ENCODE assay signal across 8 cellular contexts in genomic region chr1:39080884-39081265, GRCh38. TPM values are rescaled to one million over a fixed set of nuclear protein-coding genes. Genes with fewer than 3 reads are reported as not detected.
DNase-seq lines count a peak whose midpoint lies in the region; ATAC-seq and TF ChIP-seq lines count a peak whose summit lies in the region.

No MANE protein-coding gene starts in this region.

- no peaks in the 10 kb centered on the region for H3K36me3 Mint-ChIP-seq in activated CD4-positive, alpha-beta T cell treated with anti-CD3 and anti-CD28 coated beads, Interleukin-2, amount 10 ng/mL, durations not matched to agents 7 days and 5 days (ENCODE audit: low read depth)
- no peaks in the 10 kb centered on the region for H3K36me3 Mint-ChIP-seq in central memory CD8-positive, alpha-beta T cell (ENCODE audit: insufficient read depth)

- H3K4me3 ChIP-seq in lower lobe of right lung (peak overlapping the region; percentile 55), tibial nerve (peak overlapping the region; percentile 38 to 74 (median 44))

- POLR2A ChIA-PET in activated CD4-positive, alpha-beta T cell treated with anti-CD3 and anti-CD28 coated beads, Interleukin-2, amount 10 ng/mL, durations not matched to agents 7 days and 5 days (lab: Charles Lee) = no interaction called here

- no peak for TF ChIP-seq EP300 in tibial nerve (IDR thresholded peaks at IDR 0.05)

- DNase-seq in activated CD4-positive, alpha-beta T cell treated with anti-CD3 and anti-CD28 coated beads, Interleukin-2, amount 10 ng/mL, durations not matched to agents 7 days and 5 days = no peak
- no peak for DNase-seq in activated CD4-positive, alpha-beta T cell treated with anti-CD3 and anti-CD28 coated beads, Interleukin-2, amount 50 U/mL, for 4 hours
- DNase-seq in central memory CD8-positive, alpha-beta T cell (ENCODE audit: low spot score in 2 of 2) = no peak
- DNase-seq in lower lobe of right lung (no peak), tibial nerve (ENCODE audit: low spot score in 2 of 2) (no peak), HK-2 (ENCODE audit: unreplicated experiment) (no peak), NCI-H2081 treated with DMSO at 0.1 percent for 48 hours (lab: John Stamatoyannopoulos, UW) (no peak)

- no peak overlapping the region for H3K27ac ChIP-seq in lower lobe of right lung
- H3K27ac ChIP-seq in tibial nerve = peak overlapping the region in 2 of 4 donors; percentile 60 to 70

- H3K4me3 Mint-ChIP-seq in activated CD4-positive, alpha-beta T cell treated with anti-CD3 and anti-CD28 coated beads, Interleukin-2, amount 10 ng/mL, durations not matched to agents 7 days and 5 days = peak overlapping the region; percentile 62
- H3K4me3 Mint-ChIP-seq in central memory CD8-positive, alpha-beta T cell = peak overlapping the region; percentile 79

- CTCF ChIA-PET in activated CD4-positive, alpha-beta T cell treated with anti-CD3 and anti-CD28 coated beads, Interleukin-2, amount 10 ng/mL, durations not matched to agents 7 days and 5 days (lab: Charles Lee) = interaction anchor here (0.9 kb wide), 1 partner anchor 17 kb away, joined by 3 read pairs; no protein-coding TSS in a partner anchor

- H3K27me3 ChIP-seq in lower lobe of right lung (ENCODE audit: low read depth) (peaks cover 22% of the 10 kb centered on the region), tibial nerve (peaks cover 0 to 32% of the 10 kb centered on the region in 2 donors)

- H3K4me1 Mint-ChIP-seq in activated CD4-positive, alpha-beta T cell treated with anti-CD3 and anti-CD28 coated beads, Interleukin-2, amount 10 ng/mL, durations not matched to agents 7 days and 5 days = peaks cover 13% of the 10 kb centered on the region
- H3K4me1 Mint-ChIP-seq in central memory CD8-positive, alpha-beta T cell = peaks cover 9% of the 10 kb centered on the region

- H3K4me1 ChIP-seq in lower lobe of right lung (peaks cover 13% of the 10 kb centered on the region), tibial nerve (peaks cover 0 to 25% (median 4%) of the 10 kb centered on the region in 4 donors)

- H3K9me3 ChIP-seq in lower lobe of right lung (no peaks in the 10 kb centered on the region), tibial nerve (no peaks in the 10 kb centered on the region)

- no peak overlapping the region for H3K27ac Mint-ChIP-seq in activated CD4-positive, alpha-beta T cell treated with anti-CD3 and anti-CD28 coated beads, Interleukin-2, amount 10 ng/mL, durations not matched to agents 7 days and 5 days
- H3K27ac Mint-ChIP-seq in central memory CD8-positive, alpha-beta T cell (ENCODE audit: low read depth) = no peak overlapping the region

- H3K9me3 Mint-ChIP-seq in activated CD4-positive, alpha-beta T cell treated with anti-CD3 and anti-CD28 coated beads, Interleukin-2, amount 10 ng/mL, durations not matched to agents 7 days and 5 days = no peaks in the 10 kb centered on the region
- no peaks in the 10 kb centered on the region for H3K9me3 Mint-ChIP-seq in central memory CD8-positive, alpha-beta T cell

- H3K36me3 ChIP-seq in lower lobe of right lung (no peaks in the 10 kb centered on the region), tibial nerve (no peaks in the 10 kb centered on the region)

- no peak for ATAC-seq in central memory CD8-positive, alpha-beta T cell (replicated peaks; ENCODE audit: extremely low read depth, poor library complexity, severe bottlenecking)
- peak in 1 of 2 donors; percentile 13 for ATAC-seq in lower lobe of right lung
- no peak for ATAC-seq in HG02588 (IDR thresholded peaks at IDR 0.05; ENCODE audit: unreplicated experiment)

- WGBS in tibial nerve, 2 donors = 3 to 6% methylated on average over 12 to 16 of the region's 30 CpGs

- intact Hi-C loops in lower lobe of right lung (cut with DNase I) = no loop called here

- peaks cover 47% of the 10 kb centered on the region for H3K27me3 Mint-ChIP-seq in activated CD4-positive, alpha-beta T cell treated with anti-CD3 and anti-CD28 coated beads, Interleukin-2, amount 10 ng/mL, durations not matched to agents 7 days and 5 days
- peaks cover 51% of the 10 kb centered on the region for H3K27me3 Mint-ChIP-seq in central memory CD8-positive, alpha-beta T cell

- TF ChIP-seq POLR2A in tibial nerve (IDR thresholded peaks at IDR 0.05) = no peak

- TF ChIP-seq CTCF in lower lobe of right lung (IDR thresholded peaks at IDR 0.05) (no peak), tibial nerve (IDR thresholded peaks at IDR 0.05) (no peak)

RNA-seq across cellular contexts. Expression of gene NDUFS5, which starts 54.7 kb away (rescaled TPM):
- total RNA-seq in activated CD4-positive, alpha-beta T cell treated with anti-CD3 and anti-CD28 coated beads, Interleukin-2, amount 10 ng/mL, durations not matched to agents 7 days and 5 days = 100 to 1,000 TPM; 125 to 148 TPM
- total RNA-seq in lower lobe of right lung (140 TPM), tibial nerve (100 to 1,000 TPM; 281 to 424 (median 345) TPM)
